In the genomic region with DNA sequence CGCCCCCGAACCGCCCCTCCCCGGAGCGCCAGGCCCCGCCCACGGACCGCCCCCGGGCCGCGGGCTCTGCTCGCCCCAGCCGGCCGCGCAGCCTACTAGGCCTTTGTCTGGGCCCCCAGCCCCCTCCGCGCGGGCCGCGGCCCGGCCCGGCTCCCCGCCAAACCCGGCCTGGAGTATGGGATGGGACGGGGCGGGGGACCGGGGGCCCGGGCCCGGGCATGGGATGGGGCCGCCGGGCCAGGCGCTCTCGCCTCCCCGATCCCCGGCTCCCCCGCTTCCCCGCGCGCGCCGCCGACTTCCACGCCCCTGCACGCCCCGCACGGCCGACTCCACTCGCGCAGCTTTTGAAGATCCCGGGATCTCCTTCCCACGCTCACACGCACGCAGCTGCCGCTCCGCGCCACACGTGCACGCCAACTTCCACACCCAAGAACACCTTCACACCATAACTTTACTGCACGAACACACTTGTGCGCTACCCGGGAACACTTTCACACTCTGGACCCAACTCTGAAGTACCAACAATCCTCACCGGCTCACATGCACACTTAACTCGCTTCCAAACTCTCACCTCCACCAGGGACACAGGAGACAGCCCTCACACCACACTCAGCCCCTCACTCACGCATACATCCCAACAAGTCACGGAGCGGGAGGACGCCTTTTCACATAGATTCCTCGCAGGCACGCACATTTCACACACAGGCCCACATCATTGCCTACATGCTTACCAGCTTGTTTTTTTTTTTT, we compare ENCODE assay signal across 8 cellular contexts. TPM values are rescaled to one million over a fixed set of nuclear protein-coding genes. Genes with fewer than 3 reads are reported as not detected.
DNase-seq lines count a peak whose midpoint lies in the region; TF ChIP-seq lines count a peak whose summit lies in the region.

No MANE protein-coding gene starts in this region.

- peak overlapping the region; percentile 28 for H3K4me3 ChIP-seq in MG63
- peak overlapping the region; percentile 57 to 70 for H3K4me3 ChIP-seq in ascending aorta
- peak overlapping the region; percentile 28 to 54 for H3K4me3 ChIP-seq in right atrium auricular region
- H3K4me3 ChIP-seq in transverse colon: peak overlapping the region; percentile 15 to 82 (median 42)

- H3K36me3 ChIP-seq in MG63 (peaks cover 32% of the 10 kb centered on the region), ascending aorta (no peaks in the 10 kb centered on the region), right atrium auricular region (no peaks in the 10 kb centered on the region), transverse colon (no peaks in the 10 kb centered on the region)

- no peak for TF ChIP-seq EP300 in transverse colon (IDR thresholded peaks at IDR 0.05; ENCODE audit: low read depth)

- H3K27me3 Mint-ChIP-seq in T-helper 2 cell treated with Interferon-gamma antibody and Interleukin-4, amounts not matched to agents 5 μg/mL and 100 μg/mL, for 36 hours (ENCODE audit: low read depth): peaks cover 36% of the 10 kb centered on the region

- H3K27ac Mint-ChIP-seq in T-helper 2 cell treated with Interferon-gamma antibody and Interleukin-4, amounts not matched to agents 5 μg/mL and 100 μg/mL, for 36 hours: peak overlapping the region; percentile 34

- in situ Hi-C loops in transverse colon (cut with MboI; ENCODE audit: low pct_ligation_motif_present in 1 of 4, low pct_unique_long_range_greater_than_20kb in 1 of 4, low sequenced_read_pairs in 3 of 4): no loop called here

- H3K9me3 ChIP-seq in MG63 (no peaks in the 10 kb centered on the region), ascending aorta (no peaks in the 10 kb centered on the region), right atrium auricular region (no peaks in the 10 kb centered on the region), transverse colon (no peaks in the 10 kb centered on the region)

- TF ChIP-seq CTCF in ascending aorta (IDR thresholded peaks at IDR 0.05): no peak
- TF ChIP-seq CTCF in right atrium auricular region (IDR thresholded peaks at IDR 0.05): no peak
- no peak for TF ChIP-seq CTCF in transverse colon (IDR thresholded peaks at IDR 0.05)

- 11 to 36% methylated on average over 18 to 57 of the region's 69 CpGs for WGBS in transverse colon (ENCODE audit: low coverage in 1 of 2), 2 donors

- no peaks in the 10 kb centered on the region for H3K27me3 ChIP-seq in MG63
- H3K27me3 ChIP-seq in ascending aorta: no peaks in the 10 kb centered on the region
- H3K27me3 ChIP-seq in right atrium auricular region: no peaks in the 10 kb centered on the region
- no peaks in the 10 kb centered on the region for H3K27me3 ChIP-seq in transverse colon

- intact Hi-C loops in ascending aorta (cut with DNase I) (loop anchor here (2.0 to 10.0 kb wide), 5 partner anchors 27 to 603 kb away; partner anchors contain the start of gene USP48), posterior cingulate gyrus (cut with DNase I) (loop anchor here (5.0 kb wide), 1 partner anchor 155 kb away; the partner anchor contains the start of gene USP48), transverse colon (cut with DNase I; ENCODE audit: low total_unique reads) (loop anchor here (5.0 kb wide), 1 partner anchor 35 kb away; no protein-coding TSS in a partner anchor)

- peak overlapping the region; percentile 94 to 95 for H3K27ac ChIP-seq in ascending aorta
- H3K27ac ChIP-seq in right atrium auricular region: peak overlapping the region; percentile 85 to 87
- H3K27ac ChIP-seq in transverse colon: peak overlapping the region; percentile 80 to 98 (median 85)

- peaks cover 18 to 64% of the 10 kb centered on the region in 2 donors for H3K4me1 ChIP-seq in ascending aorta
- peaks cover 0 to 85% of the 10 kb centered on the region in 2 donors for H3K4me1 ChIP-seq in right atrium auricular region
- peaks cover 25 to 70% (median 61%) of the 10 kb centered on the region in 4 donors for H3K4me1 ChIP-seq in transverse colon

- no peaks in the 10 kb centered on the region for H3K36me3 Mint-ChIP-seq in T-helper 2 cell treated with Interferon-gamma antibody and Interleukin-4, amounts not matched to agents 5 μg/mL and 100 μg/mL, for 36 hours (ENCODE audit: low read depth)

- peaks cover 7% of the 10 kb centered on the region for H3K4me1 Mint-ChIP-seq in T-helper 2 cell treated with Interferon-gamma antibody and Interleukin-4, amounts not matched to agents 5 μg/mL and 100 μg/mL, for 36 hours (ENCODE audit: low read depth)

- peak; percentile 38 to 55 for DNase-seq in SHP77 (lab: John Stamatoyannopoulos, UW)
- no peak for DNase-seq in SHP77 treated with DMSO at 0.1 percent for 48 hours (lab: John Stamatoyannopoulos, UW)
- peak; percentile 90 for DNase-seq in MG63
- DNase-seq in T-helper 2 cell treated with Interferon-gamma antibody and Interleukin-4, amounts not matched to agents 5 μg/mL and 100 μg/mL, for 36 hours (ENCODE audit: low spot score): peak; percentile 66
- peak in 1 of 2 donors; percentile 83 for DNase-seq in ascending aorta (ENCODE audit: low spot score in 2 of 2)
- no peak for DNase-seq in right atrium auricular region (ENCODE audit: low spot score)
- peak; percentile 75 to 98 (median 80) for DNase-seq in posterior cingulate gyrus
- peak; percentile 81 for DNase-seq in transverse colon

- TF ChIP-seq POLR2A in transverse colon (IDR thresholded peaks at IDR 0.05): peak; percentile 28

- H3K9me3 Mint-ChIP-seq in T-helper 2 cell treated with Interferon-gamma antibody and Interleukin-4, amounts not matched to agents 5 μg/mL and 100 μg/mL, for 36 hours: no peaks in the 10 kb centered on the region

- peak overlapping the region; percentile 81 for H3K4me3 Mint-ChIP-seq in T-helper 2 cell treated with Interferon-gamma antibody and Interleukin-4, amounts not matched to agents 5 μg/mL and 100 μg/mL, for 36 hours

RNA-seq across cellular contexts. Expression of gene HSPG2, which starts 0.4 kb away (rescaled TPM):
- 28.0 and 70.4 TPM in 2 replicates for total RNA-seq in MG63 (2014; rRNA removed; shearing (Covaris generic); ENCODE audit: low replicate concordance)
- total RNA-seq in ascending aorta: 1,294 TPM
- total RNA-seq in right atrium auricular region: 100 to 1,000 TPM; 424 to 557 TPM
- total RNA-seq in transverse colon: 100 to 1,000 TPM; 107 to 343 (median 228) TPM

RNA-seq across cellular contexts. Expression of gene CELA3B, which starts 39.3 kb away (rescaled TPM):
- total RNA-seq in MG63 (2014; rRNA removed; shearing (Covaris generic); ENCODE audit: low replicate concordance): not detected in 2 replicates
- total RNA-seq in ascending aorta (not detected), right atrium auricular region (not detected), transverse colon (not detected)

Comparison
In these comparisons a context has a peak if more than half of its experiments do, and no peak if none do; other contexts are left out.
1. DNase-seq: peak in SHP77 (2 of 2), MG63 (single experiment), T-helper 2 cell treated with Interferon-gamma antibody and Interleukin-4, amounts not matched to agents 5 μg/mL and 100 μg/mL, for 36 hours (single experiment), posterior cingulate gyrus (10 of 10) and transverse colon (single experiment); none in SHP77 treated with DMSO at 0.1 percent for 48 hours (single experiment) and right atrium auricular region (single experiment).
2. Peak in every context shown above with its lines, with median percentiles within 50 percentile points of each other: H3K4me3 ChIP-seq and H3K27ac ChIP-seq.